In genomic region chr3:17742837-17743659, GRCh38 we compare ENCODE assay signal across 1 cellular context.
TF ChIP-seq lines count a peak whose summit lies in the region.

No MANE protein-coding gene starts in this region.

TF ChIP-seq in GM12878, 131 proteins besides CTCF, POLR2A, EP300 and RAD21 (continued from another document):
- TF ChIP-seq BRCA1 (IDR thresholded peaks at IDR 0.05; ENCODE audit: low read depth, low read length) = peak; percentile 78; the same call in 1 of the 2 replicates
- TF ChIP-seq EED (IDR thresholded peaks at IDR 0.05; ENCODE audit: low read depth) = peak; percentile 60
- TF ChIP-seq ZNF622 (IDR thresholded peaks at IDR 0.05) = no peak
- TF ChIP-seq POLR2AphosphoS5 (IDR thresholded peaks at IDR 0.05; ENCODE audit: low read length) = peak; percentile 53
- no peak for TF ChIP-seq NFXL1 (IDR thresholded peaks at IDR 0.05; ENCODE audit: borderline replicate concordance)
- TF ChIP-seq IKZF1 (conservative IDR thresholded peaks at IDR 0.05) = peak; percentile 79
- no peak for TF ChIP-seq SUPT20H (IDR thresholded peaks at IDR 0.05; ENCODE audit: borderline replicate concordance, control insufficient read depth, low read depth, low read length)
- TF ChIP-seq JUND (IDR thresholded peaks at IDR 0.05; ENCODE audit: low read depth, low read length) = no peak
- TF ChIP-seq STAT1 (conservative IDR thresholded peaks at IDR 0.05) = no peak; the same call in 1 of the 2 replicates
- peak; percentile 33; the same call in 1 of the 2 replicates for TF ChIP-seq PML (IDR thresholded peaks at IDR 0.05; ENCODE audit: low read length)
- TF ChIP-seq TAF1 (IDR thresholded peaks at IDR 0.05; ENCODE audit: borderline replicate concordance, low read depth, low read length) = peak; percentile 52
- no peak for TF ChIP-seq ATF2 (IDR thresholded peaks at IDR 0.05; ENCODE audit: low read length)
